Comparison of ENCODE assay signal across 8 cellular contexts in genomic region chr4:9153008-9153570, GRCh38. TPM values are rescaled to one million over a fixed set of nuclear protein-coding genes. Genes with fewer than 3 reads are reported as not detected.
DNase-seq lines count a peak whose midpoint lies in the region; ATAC-seq and TF ChIP-seq lines count a peak whose summit lies in the region.
"Not testable (repeated sequence)": the region's sequence is repeated elsewhere in the genome, so short reads cannot be mapped to it uniquely, and the experiment has no call there.

No MANE protein-coding gene starts in this region.

- TF ChIP-seq CTCF in AG09309 (IDR thresholded peaks at IDR 0.05; ENCODE audit: control insufficient read depth, insufficient read depth, low read depth, low read length, missing control alignments); LNCaP clone FGC (IDR thresholded peaks at IDR 0.05; ENCODE audit: control insufficient read depth, extremely low read depth, insufficient read depth); epithelial cell of proximal tubule (conservative IDR thresholded peaks at IDR 0.05; ENCODE audit: low read depth, low read length): not testable (repeated sequence)

- H3K4me3 ChIP-seq in AG09309 (ENCODE audit: control insufficient read depth, low read depth, low read length) (peak overlapping the region; percentile 55), LNCaP clone FGC (ENCODE audit: low read depth, low read length) (peak overlapping the region; percentile 56), epithelial cell of proximal tubule (ENCODE audit: low read depth, low read length) (peak overlapping the region; percentile 71)

- peak overlapping the region; percentile 98 for H3K4me3 Mint-ChIP-seq in memory B cell

- H3K27ac Mint-ChIP-seq in memory B cell, result peak overlapping the region; percentile 98

- not testable (repeated sequence) for H3K36me3 Mint-ChIP-seq in memory B cell

- ATAC-seq in GM19468 (IDR thresholded peaks at IDR 0.05; ENCODE audit: extremely low read depth, unreplicated experiment) (peak; percentile 72), memory B cell (ENCODE audit: low read depth) (peak; percentile 91)

- H3K9me3 Mint-ChIP-seq in memory B cell, result not testable (repeated sequence)

- H3K27me3 Mint-ChIP-seq in memory B cell, result not testable (repeated sequence)

- H3K4me1 Mint-ChIP-seq in memory B cell, result not testable (repeated sequence)

- DNase-seq in AG09309 (ENCODE audit: low read depth) (peak; percentile 95), LNCaP clone FGC (ENCODE audit: low read depth) (peak; percentile 74), SHP77 treated with DMSO at 0.1 percent for 48 hours (lab: John Stamatoyannopoulos, UW) (peak; percentile 50), epithelial cell of proximal tubule (ENCODE audit: low read depth) (peak; percentile 85), memory B cell (ENCODE audit: low spot score in 2 of 2) (peak; percentile 93 to 94)
- peak; percentile 92 to 94 for DNase-seq in activated T-helper 1 cell treated with anti-CD3 and anti-CD28 coated beads, Interleukin-2, amount 50 U/mL, for 16 hours (ENCODE audit: low read depth in 1 of 2, low spot score in 1 of 2)
- DNase-seq in stimulated activated CD4-positive, alpha-beta T cell treated with anti-CD3 and anti-CD28 coated beads, Interleukin-2, amount 100 ng/mL, for 48 hours, result peak; percentile 92 to 95

RNA-seq across cellular contexts. Expression of gene FAM90A26, which starts 17.1 kb away (rescaled TPM):
- total RNA-seq in epithelial cell of proximal tubule, result not detected in 2 replicates

RNA-seq across cellular contexts. Expression of gene USP17L10, which starts 57.4 kb away (rescaled TPM):
- total RNA-seq in epithelial cell of proximal tubule, result not detected in 2 replicates

Comparison
In these comparisons a context has a peak if more than half of its experiments do, and no peak if none do; other contexts are left out.
1. Peak in every context shown above with its lines: DNase-seq, ATAC-seq and H3K4me3 ChIP-seq.